Comparison of ENCODE assay signal across 16 cellular contexts in genomic region chr4:4921077-4921476, GRCh38.
DNase-seq lines count a peak whose midpoint lies in the region.
"Had no signal": no experiment of that assay in that cellular context is flagged by ENCODE, and none has a peak within 500 bp of the region (broad histone marks: within the 10 kb centered on the region; RNA-seq: fewer than 3 reads in every experiment).

No MANE protein-coding gene starts in this region.

- no peak overlapping the region for H2BK120ac ChIP-seq in mesenchymal stem cell (ENCODE audit: low read depth, low read length)

- no peak overlapping the region for H2BK5ac ChIP-seq in mesenchymal stem cell (ENCODE audit: low read depth, low read length, poor library complexity, severe bottlenecking)

- no peak overlapping the region for H3K4ac ChIP-seq in mesenchymal stem cell (ENCODE audit: low read depth in 1 of 2, low read length in 2 of 2)

- peaks cover 19 to 44% (median 27%) of the 10 kb centered on the region in 10 experiments for H3K4me1 ChIP-seq in BLaER1 treated with 17β-estradiol and CSF1 and Interleukin-3, amounts not matched to agents 10 nM and 100 nM
- no peaks in the 10 kb centered on the region for H3K4me1 ChIP-seq in mesenchymal stem cell (ENCODE audit: control insufficient read depth, insufficient read depth, low read depth, low read length)

- peaks cover 50 to 90% (median 67%) of the 10 kb centered on the region in 11 experiments for H3K9me3 ChIP-seq in BLaER1 treated with 17β-estradiol and CSF1 and Interleukin-3, amounts not matched to agents 10 nM and 100 nM (replicated peaks in 1 of 11)
- H3K9me3 ChIP-seq in mesenchymal stem cell (ENCODE audit: control insufficient read depth, low read length) (peaks cover 7% of the 10 kb centered on the region), MG63 (no peaks in the 10 kb centered on the region)

- H4K8ac ChIP-seq in mesenchymal stem cell (ENCODE audit: low read length), result no peak overlapping the region

- H3K4me2 ChIP-seq in BLaER1 treated with 17β-estradiol and CSF1 and Interleukin-3, amounts not matched to agents 10 nM and 100 nM, result peak overlapping the region in 7 of 11 experiments; percentile 73 to 93 (median 85); a peak in 12 of 22 replicates
- no peak overlapping the region for H3K4me2 ChIP-seq in mesenchymal stem cell (ENCODE audit: low read length, poor library complexity, severe bottlenecking)

- H3K18ac ChIP-seq in mesenchymal stem cell (ENCODE audit: low read depth in 1 of 2, low read length in 2 of 2), result no peak overlapping the region

- no peak overlapping the region for H2AFZ ChIP-seq in mesenchymal stem cell (ENCODE audit: low read depth, low read length)

- H2BK12ac ChIP-seq in mesenchymal stem cell (ENCODE audit: low read length in 2 of 2), result no peak overlapping the region

- H4K91ac ChIP-seq in mesenchymal stem cell (ENCODE audit: low read length), result peak overlapping the region; percentile 18

- DNase-seq in ecto neural progenitor cell (ENCODE audit: low spot score) (peak; percentile 18), mesenchymal stem cell (no peak), OCI-M2 (lab: John Stamatoyannopoulos, UW; ENCODE audit: unreplicated experiment) (no peak), MG63 (no peak), CD1c-positive myeloid dendritic cell (ENCODE audit: extremely low spot score) (no peak)
- DNase-seq: CD4-positive, alpha-beta T cell; CD8-positive, alpha-beta memory T cell; DMS 273 treated with DMSO at 0.1 percent for 48 hours; DMS79; EL; GDM1; GOT3; HCEC 1CT had no signal

- H4K20me1 ChIP-seq in BLaER1 treated with 17β-estradiol and CSF1 and Interleukin-3, amounts not matched to agents 10 nM and 100 nM, result no peaks in the 10 kb centered on the region

- H3K36me3 ChIP-seq in BLaER1 treated with 17β-estradiol and CSF1 and Interleukin-3, amounts not matched to agents 10 nM and 100 nM, result peaks cover 0 to 13% (median 0%) of the 10 kb centered on the region in 11 experiments; a peak in 4 of 22 replicates
- no peaks in the 10 kb centered on the region for H3K36me3 ChIP-seq in mesenchymal stem cell (ENCODE audit: control insufficient read depth in 1 of 2, insufficient read depth in 2 of 2, low read depth in 1 of 2, low read length in 2 of 2)
- no peaks in the 10 kb centered on the region for H3K36me3 ChIP-seq in MG63

- 76% methylated on average over 2 of the region's 2 CpGs for WGBS in mesenchymal stem cell

- no peak overlapping the region for H2BK15ac ChIP-seq in mesenchymal stem cell (ENCODE audit: low read depth, poor library complexity, severe bottlenecking)

- H3K79me1 ChIP-seq in mesenchymal stem cell (replicated peaks; ENCODE audit: low read length, poor library complexity, severe bottlenecking), result no peaks in the 10 kb centered on the region

- no peak overlapping the region for H3K9ac ChIP-seq in BLaER1 treated with 17β-estradiol and CSF1 and Interleukin-3, amounts not matched to agents 10 nM and 100 nM
- no peak overlapping the region for H3K9ac ChIP-seq in mesenchymal stem cell (ENCODE audit: low read length)

- peak overlapping the region in 5 of 11 experiments; percentile 75 to 86 (median 86); a peak in 10 of 22 replicates for H3K27ac ChIP-seq in BLaER1 treated with 17β-estradiol and CSF1 and Interleukin-3, amounts not matched to agents 10 nM and 100 nM
- no peak overlapping the region for H3K27ac ChIP-seq in mesenchymal stem cell (ENCODE audit: low read length, poor library complexity, severe bottlenecking)
- H3K27ac ChIP-seq: C4-2B had no signal

- no peak overlapping the region for H2AK5ac ChIP-seq in mesenchymal stem cell (ENCODE audit: low read length, severe bottlenecking)

- H3K23ac ChIP-seq in mesenchymal stem cell (ENCODE audit: low read length in 2 of 2), result no peak overlapping the region

- no peaks in the 10 kb centered on the region for H3K27me3 ChIP-seq in BLaER1 treated with 17β-estradiol and CSF1 and Interleukin-3, amounts not matched to agents 10 nM and 100 nM
- peaks cover 0 to 5% of the 10 kb centered on the region in 2 experiments for H3K27me3 ChIP-seq in mesenchymal stem cell (ENCODE audit: control insufficient read depth in 1 of 2, insufficient read depth in 1 of 2, low read length in 2 of 2)
- H3K27me3 ChIP-seq in MG63, result no peaks in the 10 kb centered on the region

- H3K14ac ChIP-seq in mesenchymal stem cell (ENCODE audit: low read length in 2 of 2), result peak overlapping the region in 1 of 2 experiments; percentile 51

- no peak overlapping the region for H3K4me3 ChIP-seq in BLaER1 treated with 17β-estradiol and CSF1 and Interleukin-3, amounts not matched to agents 10 nM and 100 nM
- no peak overlapping the region for H3K4me3 ChIP-seq in mesenchymal stem cell (ENCODE audit: insufficient read depth in 1 of 2, low read depth in 1 of 2, low read length in 2 of 2)
- no peak overlapping the region for H3K4me3 ChIP-seq in MG63
- H3K4me3 ChIP-seq: GM12878 had no signal
